1 cellular context compared by ENCODE assay signal in the genomic region with DNA sequence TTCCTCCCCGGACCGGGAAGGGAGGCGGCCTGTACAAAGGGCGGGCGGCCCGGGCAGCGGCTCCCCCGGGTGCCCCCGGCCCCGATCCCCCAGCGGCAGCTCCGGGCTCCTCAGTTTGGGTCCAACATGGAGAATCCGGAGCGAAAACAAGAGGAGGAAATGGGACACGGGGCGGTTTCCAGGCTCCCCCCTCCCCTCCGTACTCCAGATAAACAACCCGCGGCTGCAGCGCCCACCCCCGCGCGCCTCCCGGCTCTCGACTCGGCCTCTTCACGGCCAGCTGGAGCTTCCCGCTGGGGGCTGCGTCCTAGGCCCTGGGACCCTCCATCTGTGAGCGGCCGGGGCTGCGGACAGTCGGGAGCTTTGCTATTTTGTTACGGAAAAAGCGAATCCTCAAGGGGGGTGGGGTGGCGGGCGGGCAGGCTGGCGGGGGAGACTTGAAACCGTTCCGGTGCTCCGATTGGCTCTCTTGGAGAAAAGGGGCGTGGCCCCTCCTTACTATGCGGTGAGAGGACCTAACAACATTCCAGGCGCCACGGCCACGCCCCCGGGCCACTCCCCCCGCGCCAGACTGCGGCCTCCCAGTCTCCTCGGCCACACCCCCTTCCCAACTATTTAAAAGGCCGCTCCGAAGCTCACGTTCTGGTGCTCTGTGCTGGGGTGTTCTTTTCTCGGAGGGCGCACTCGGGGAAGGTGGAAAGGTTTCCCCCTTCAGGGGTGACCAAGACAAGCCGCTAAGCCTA.
TF ChIP-seq lines count a peak whose summit lies in the region.

A gene with protein sequence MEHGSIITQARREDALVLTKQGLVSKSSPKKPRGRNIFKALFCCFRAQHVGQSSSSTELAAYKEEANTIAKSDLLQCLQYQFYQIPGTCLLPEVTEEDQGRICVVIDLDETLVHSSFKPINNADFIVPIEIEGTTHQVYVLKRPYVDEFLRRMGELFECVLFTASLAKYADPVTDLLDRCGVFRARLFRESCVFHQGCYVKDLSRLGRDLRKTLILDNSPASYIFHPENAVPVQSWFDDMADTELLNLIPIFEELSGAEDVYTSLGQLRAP (minus strand): TSS at position 153 of the 743 bp plus-strand sequence. CDS start 294 bp downstream, outside the sequence.

TF ChIP-seq in K562, 482 proteins besides CTCF, POLR2A, EP300 and RAD21 (continued from another document and continues in another):
- TF ChIP-seq, protein P1, sequence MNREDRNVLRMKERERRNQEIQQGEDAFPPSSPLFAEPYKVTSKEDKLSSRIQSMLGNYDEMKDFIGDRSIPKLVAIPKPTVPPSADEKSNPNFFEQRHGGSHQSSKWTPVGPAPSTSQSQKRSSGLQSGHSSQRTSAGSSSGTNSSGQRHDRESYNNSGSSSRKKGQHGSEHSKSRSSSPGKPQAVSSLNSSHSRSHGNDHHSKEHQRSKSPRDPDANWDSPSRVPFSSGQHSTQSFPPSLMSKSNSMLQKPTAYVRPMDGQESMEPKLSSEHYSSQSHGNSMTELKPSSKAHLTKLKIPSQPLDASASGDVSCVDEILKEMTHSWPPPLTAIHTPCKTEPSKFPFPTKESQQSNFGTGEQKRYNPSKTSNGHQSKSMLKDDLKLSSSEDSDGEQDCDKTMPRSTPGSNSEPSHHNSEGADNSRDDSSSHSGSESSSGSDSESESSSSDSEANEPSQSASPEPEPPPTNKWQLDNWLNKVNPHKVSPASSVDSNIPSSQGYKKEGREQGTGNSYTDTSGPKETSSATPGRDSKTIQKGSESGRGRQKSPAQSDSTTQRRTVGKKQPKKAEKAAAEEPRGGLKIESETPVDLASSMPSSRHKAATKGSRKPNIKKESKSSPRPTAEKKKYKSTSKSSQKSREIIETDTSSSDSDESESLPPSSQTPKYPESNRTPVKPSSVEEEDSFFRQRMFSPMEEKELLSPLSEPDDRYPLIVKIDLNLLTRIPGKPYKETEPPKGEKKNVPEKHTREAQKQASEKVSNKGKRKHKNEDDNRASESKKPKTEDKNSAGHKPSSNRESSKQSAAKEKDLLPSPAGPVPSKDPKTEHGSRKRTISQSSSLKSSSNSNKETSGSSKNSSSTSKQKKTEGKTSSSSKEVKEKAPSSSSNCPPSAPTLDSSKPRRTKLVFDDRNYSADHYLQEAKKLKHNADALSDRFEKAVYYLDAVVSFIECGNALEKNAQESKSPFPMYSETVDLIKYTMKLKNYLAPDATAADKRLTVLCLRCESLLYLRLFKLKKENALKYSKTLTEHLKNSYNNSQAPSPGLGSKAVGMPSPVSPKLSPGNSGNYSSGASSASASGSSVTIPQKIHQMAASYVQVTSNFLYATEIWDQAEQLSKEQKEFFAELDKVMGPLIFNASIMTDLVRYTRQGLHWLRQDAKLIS (CRISPR knock-in tag; IDR thresholded peaks at IDR 0.05): peak; percentile 74; the same call in 1 of the 2 replicates
- TF ChIP-seq CEBPB (tag; IDR thresholded peaks at IDR 0.05) (no peak), GABPB1 (CRISPR knock-in tag; IDR thresholded peaks at IDR 0.05) (peak; percentile 16), SIN3B (IDR thresholded peaks at IDR 0.05; ENCODE audit: low read depth) (no peak), MTA1 (IDR thresholded peaks at IDR 0.05; ENCODE audit: borderline replicate concordance) (0 out of 2 replicates have a peak, but pooled peaks have one; percentile 15), HDAC3 (IDR thresholded peaks at IDR 0.05; ENCODE audit: borderline replicate concordance, partially characterized antibody) (peak; percentile 24), ZNF23 (CRISPR knock-in tag; IDR thresholded peaks at IDR 0.05) (no peak), SP1 (CRISPR knock-in tag; IDR thresholded peaks at IDR 0.05) (peak; percentile 65; the same call in 1 of the 2 replicates), PTBP1 (IDR thresholded peaks at IDR 0.05; ENCODE audit: low read depth, low read length) (peak; percentile 98), KLF13 (tag; IDR thresholded peaks at IDR 0.05; ENCODE audit: borderline replicate concordance, low read depth) (peak; percentile 60; the same call in 1 of the 2 replicates), NEUROD1 (IDR thresholded peaks at IDR 0.05; ENCODE audit: borderline replicate concordance, low read depth, low read length, partially characterized antibody) (peak; percentile 93), ATF7 (IDR thresholded peaks at IDR 0.05) (0 out of 2 replicates have a peak, but pooled peaks have one; percentile 32), ZNF12 (CRISPR knock-in tag; IDR thresholded peaks at IDR 0.05) (no peak), MED1 (CRISPR knock-in tag; IDR thresholded peaks at IDR 0.05; ENCODE audit: borderline replicate concordance) (no peak), PHF8 (IDR thresholded peaks at IDR 0.05; ENCODE audit: borderline replicate concordance, low read length) (peak; percentile 18; the same call in 1 of the 2 replicates), CHD2 (IDR thresholded peaks at IDR 0.05; ENCODE audit: low read depth, low read length) (peak; percentile 39; the same call in 1 of the 2 replicates), TEAD2 (tag; IDR thresholded peaks at IDR 0.05) (peak; percentile 93), PHF21A (IDR thresholded peaks at IDR 0.05; ENCODE audit: borderline replicate concordance, low read depth) (peak; percentile 93), RBM25 (IDR thresholded peaks at IDR 0.05; ENCODE audit: low read depth, low read length, severe bottlenecking) (peak; percentile 77), TRIM28 (IDR thresholded peaks at IDR 0.05) (0 out of 2 replicates have a peak, but pooled peaks have one; percentile 45), SMARCA5 (IDR thresholded peaks at IDR 0.05) (0 out of 2 replicates have a peak, but pooled peaks have one; percentile 14), TBL1XR1 (IDR thresholded peaks at IDR 0.05; ENCODE audit: low read length in 2 of 2) (peak; percentile 33 to 44; a peak in 1 of 4 replicates), FOSL1 (tag; conservative IDR thresholded peaks at IDR 0.05) (no peak), CCNT2 (IDR thresholded peaks at IDR 0.05; ENCODE audit: borderline replicate concordance, extremely low read depth, insufficient read length, low read depth, low read length) (peak; percentile 74), SMAD1 (IDR thresholded peaks at IDR 0.05; ENCODE audit: low read depth, low read length, partially characterized antibody) (peak; percentile 71), IRF2 (CRISPR knock-in tag; IDR thresholded peaks at IDR 0.05) (no peak), KDM5B (IDR thresholded peaks at IDR 0.05; ENCODE audit: insufficient replicate concordance, low read depth, low read length) (peak; percentile 71), RB1 (IDR thresholded peaks at IDR 0.05; ENCODE audit: low read depth) (peak; percentile 15; the same call in 1 of the 2 replicates), LCOR (CRISPR knock-in tag; IDR thresholded peaks at IDR 0.05) (0 out of 2 replicates have a peak, but pooled peaks have one; percentile 45), GABPA (tag; conservative IDR thresholded peaks at IDR 0.05; ENCODE audit: low read depth) (peak; percentile 53; the same call in 1 of the 2 replicates), RBM22 (IDR thresholded peaks at IDR 0.05; ENCODE audit: low read depth, low read length, poor library complexity, severe bottlenecking) (no peak), GATA2 (CRISPR knock-in tag; IDR thresholded peaks at IDR 0.05) (no peak), GTF2A2 (tag; IDR thresholded peaks at IDR 0.05) (peak; percentile 82), NCOA1 (IDR thresholded peaks at IDR 0.05; ENCODE audit: low read depth) (no peak), KAT2B (IDR thresholded peaks at IDR 0.05; ENCODE audit: low read depth, low read length) (no peak), ELF1 (tag; IDR thresholded peaks at IDR 0.05) (peak; percentile 67), TAF7 (tag; IDR thresholded peaks at IDR 0.05) (peak; percentile 12; the same call in 1 of the 2 replicates), NRF1 (conservative IDR thresholded peaks at IDR 0.05 in 1 of 2, IDR thresholded peaks at IDR 0.05 in 1 of 2) (peak; percentile 51 to 59), SMAD4 (CRISPR knock-in tag; conservative IDR thresholded peaks at IDR 0.05) (peak; percentile 42; the same call in 1 of the 2 replicates), MIER1 (IDR thresholded peaks at IDR 0.05; ENCODE audit: low read depth) (peak; percentile 100), RNF2 (IDR thresholded peaks at IDR 0.05) (peak; percentile 24; the same call in 1 of the 2 replicates), CREM (IDR thresholded peaks at IDR 0.05; ENCODE audit: low read depth) (peak; percentile 45), EP400 (IDR thresholded peaks at IDR 0.05) (peak; percentile 86), TRIM24 (IDR thresholded peaks at IDR 0.05) (0 out of 4 replicates have a peak, but pooled peaks of 1 of the 2 experiments have one; percentile 7), DACH1 (IDR thresholded peaks at IDR 0.05; ENCODE audit: partially characterized antibody) (peak; percentile 36), SOX6 (IDR thresholded peaks at IDR 0.05) (0 out of 2 replicates have a peak, but pooled peaks have one; percentile 30), CBFA2T3 (IDR thresholded peaks at IDR 0.05) (0 out of 2 replicates have a peak, but pooled peaks have one; percentile 7)
- TF ChIP-seq, protein P2, sequence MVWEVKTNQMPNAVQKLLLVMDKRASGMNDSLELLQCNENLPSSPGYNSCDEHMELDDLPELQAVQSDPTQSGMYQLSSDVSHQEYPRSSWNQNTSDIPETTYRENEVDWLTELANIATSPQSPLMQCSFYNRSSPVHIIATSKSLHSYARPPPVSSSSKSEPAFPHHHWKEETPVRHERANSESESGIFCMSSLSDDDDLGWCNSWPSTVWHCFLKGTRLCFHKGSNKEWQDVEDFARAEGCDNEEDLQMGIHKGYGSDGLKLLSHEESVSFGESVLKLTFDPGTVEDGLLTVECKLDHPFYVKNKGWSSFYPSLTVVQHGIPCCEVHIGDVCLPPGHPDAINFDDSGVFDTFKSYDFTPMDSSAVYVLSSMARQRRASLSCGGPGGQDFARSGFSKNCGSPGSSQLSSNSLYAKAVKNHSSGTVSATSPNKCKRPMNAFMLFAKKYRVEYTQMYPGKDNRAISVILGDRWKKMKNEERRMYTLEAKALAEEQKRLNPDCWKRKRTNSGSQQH (CRISPR knock-in tag; IDR thresholded peaks at IDR 0.05): no peak
- TF ChIP-seq, protein P3, sequence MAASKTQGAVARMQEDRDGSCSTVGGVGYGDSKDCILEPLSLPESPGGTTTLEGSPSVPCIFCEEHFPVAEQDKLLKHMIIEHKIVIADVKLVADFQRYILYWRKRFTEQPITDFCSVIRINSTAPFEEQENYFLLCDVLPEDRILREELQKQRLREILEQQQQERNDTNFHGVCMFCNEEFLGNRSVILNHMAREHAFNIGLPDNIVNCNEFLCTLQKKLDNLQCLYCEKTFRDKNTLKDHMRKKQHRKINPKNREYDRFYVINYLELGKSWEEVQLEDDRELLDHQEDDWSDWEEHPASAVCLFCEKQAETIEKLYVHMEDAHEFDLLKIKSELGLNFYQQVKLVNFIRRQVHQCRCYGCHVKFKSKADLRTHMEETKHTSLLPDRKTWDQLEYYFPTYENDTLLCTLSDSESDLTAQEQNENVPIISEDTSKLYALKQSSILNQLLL (CRISPR knock-in tag; IDR thresholded peaks at IDR 0.05; ENCODE audit: borderline replicate concordance): no peak
- TF ChIP-seq, protein P4, sequence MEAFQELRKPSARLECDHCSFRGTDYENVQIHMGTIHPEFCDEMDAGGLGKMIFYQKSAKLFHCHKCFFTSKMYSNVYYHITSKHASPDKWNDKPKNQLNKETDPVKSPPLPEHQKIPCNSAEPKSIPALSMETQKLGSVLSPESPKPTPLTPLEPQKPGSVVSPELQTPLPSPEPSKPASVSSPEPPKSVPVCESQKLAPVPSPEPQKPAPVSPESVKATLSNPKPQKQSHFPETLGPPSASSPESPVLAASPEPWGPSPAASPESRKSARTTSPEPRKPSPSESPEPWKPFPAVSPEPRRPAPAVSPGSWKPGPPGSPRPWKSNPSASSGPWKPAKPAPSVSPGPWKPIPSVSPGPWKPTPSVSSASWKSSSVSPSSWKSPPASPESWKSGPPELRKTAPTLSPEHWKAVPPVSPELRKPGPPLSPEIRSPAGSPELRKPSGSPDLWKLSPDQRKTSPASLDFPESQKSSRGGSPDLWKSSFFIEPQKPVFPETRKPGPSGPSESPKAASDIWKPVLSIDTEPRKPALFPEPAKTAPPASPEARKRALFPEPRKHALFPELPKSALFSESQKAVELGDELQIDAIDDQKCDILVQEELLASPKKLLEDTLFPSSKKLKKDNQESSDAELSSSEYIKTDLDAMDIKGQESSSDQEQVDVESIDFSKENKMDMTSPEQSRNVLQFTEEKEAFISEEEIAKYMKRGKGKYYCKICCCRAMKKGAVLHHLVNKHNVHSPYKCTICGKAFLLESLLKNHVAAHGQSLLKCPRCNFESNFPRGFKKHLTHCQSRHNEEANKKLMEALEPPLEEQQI (IDR thresholded peaks at IDR 0.05): no peak
- TF ChIP-seq, protein P5, sequence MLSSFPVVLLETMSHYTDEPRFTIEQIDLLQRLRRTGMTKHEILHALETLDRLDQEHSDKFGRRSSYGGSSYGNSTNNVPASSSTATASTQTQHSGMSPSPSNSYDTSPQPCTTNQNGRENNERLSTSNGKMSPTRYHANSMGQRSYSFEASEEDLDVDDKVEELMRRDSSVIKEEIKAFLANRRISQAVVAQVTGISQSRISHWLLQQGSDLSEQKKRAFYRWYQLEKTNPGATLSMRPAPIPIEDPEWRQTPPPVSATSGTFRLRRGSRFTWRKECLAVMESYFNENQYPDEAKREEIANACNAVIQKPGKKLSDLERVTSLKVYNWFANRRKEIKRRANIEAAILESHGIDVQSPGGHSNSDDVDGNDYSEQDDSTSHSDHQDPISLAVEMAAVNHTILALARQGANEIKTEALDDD (IDR thresholded peaks at IDR 0.05): no peak
- TF ChIP-seq, protein P6, sequence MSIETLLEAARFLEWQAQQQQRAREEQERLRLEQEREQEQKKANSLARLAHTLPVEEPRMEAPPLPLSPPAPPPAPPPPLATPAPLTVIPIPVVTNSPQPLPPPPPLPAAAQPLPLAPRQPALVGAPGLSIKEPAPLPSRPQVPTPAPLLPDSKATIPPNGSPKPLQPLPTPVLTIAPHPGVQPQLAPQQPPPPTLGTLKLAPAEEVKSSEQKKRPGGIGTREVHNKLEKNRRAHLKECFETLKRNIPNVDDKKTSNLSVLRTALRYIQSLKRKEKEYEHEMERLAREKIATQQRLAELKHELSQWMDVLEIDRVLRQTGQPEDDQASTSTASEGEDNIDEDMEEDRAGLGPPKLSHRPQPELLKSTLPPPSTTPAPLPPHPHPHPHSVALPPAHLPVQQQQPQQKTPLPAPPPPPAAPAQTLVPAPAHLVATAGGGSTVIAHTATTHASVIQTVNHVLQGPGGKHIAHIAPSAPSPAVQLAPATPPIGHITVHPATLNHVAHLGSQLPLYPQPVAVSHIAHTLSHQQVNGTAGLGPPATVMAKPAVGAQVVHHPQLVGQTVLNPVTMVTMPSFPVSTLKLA (conservative IDR thresholded peaks at IDR 0.05): peak; percentile 91 to 92
- TF ChIP-seq, protein P7, sequence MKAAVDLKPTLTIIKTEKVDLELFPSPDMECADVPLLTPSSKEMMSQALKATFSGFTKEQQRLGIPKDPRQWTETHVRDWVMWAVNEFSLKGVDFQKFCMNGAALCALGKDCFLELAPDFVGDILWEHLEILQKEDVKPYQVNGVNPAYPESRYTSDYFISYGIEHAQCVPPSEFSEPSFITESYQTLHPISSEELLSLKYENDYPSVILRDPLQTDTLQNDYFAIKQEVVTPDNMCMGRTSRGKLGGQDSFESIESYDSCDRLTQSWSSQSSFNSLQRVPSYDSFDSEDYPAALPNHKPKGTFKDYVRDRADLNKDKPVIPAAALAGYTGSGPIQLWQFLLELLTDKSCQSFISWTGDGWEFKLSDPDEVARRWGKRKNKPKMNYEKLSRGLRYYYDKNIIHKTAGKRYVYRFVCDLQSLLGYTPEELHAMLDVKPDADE (conservative IDR thresholded peaks at IDR 0.05; ENCODE audit: control insufficient read depth, low read depth, low read length): peak; percentile 31; the same call in 1 of the 2 replicates
